In the genomic region with DNA sequence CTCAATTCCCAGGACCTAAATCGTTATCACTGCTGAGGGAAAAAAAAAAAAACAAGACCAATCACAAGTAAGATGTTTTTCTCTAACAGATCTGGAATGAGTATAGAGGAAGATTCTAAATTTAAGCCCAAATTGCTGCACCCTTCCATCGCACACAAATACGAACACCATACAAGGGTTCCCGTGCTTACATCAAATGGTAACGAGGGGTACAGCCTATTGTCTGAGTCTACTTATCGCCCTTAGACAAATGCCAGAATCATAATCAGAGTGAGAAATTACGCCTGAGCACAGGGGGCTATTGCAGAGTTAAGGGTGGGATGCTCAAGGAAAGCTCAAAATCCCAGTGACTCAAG, we compare ENCODE assay signal across 8 cellular contexts. TPM values are rescaled to one million over a fixed set of nuclear protein-coding genes. Genes with fewer than 3 reads are reported as not detected.
DNase-seq lines count a peak whose midpoint lies in the region; TF ChIP-seq lines count a peak whose summit lies in the region.

No MANE protein-coding gene starts in this region.

- POLR2A ChIA-PET in BJ (lab: Charles Lee) = no interaction called here

- peak overlapping the region; percentile 92 for H3K4me3 Mint-ChIP-seq in activated naive CD8-positive, alpha-beta T cell

- intact Hi-C loops in stomach (cut with DNase I; ENCODE audit: low total_unique reads) = no loop called here

- peaks cover 11% of the 10 kb centered on the region for H3K27me3 Mint-ChIP-seq in activated naive CD8-positive, alpha-beta T cell

- H3K9me3 ChIP-seq in iPS-18a (ENCODE audit: control insufficient read depth, low read depth, low read length) (no peaks in the 10 kb centered on the region), stomach (no peaks in the 10 kb centered on the region)

- DNase-seq in BJ (ENCODE audit: low read depth) (no peak), HFF-Myc (ENCODE audit: extremely low read depth, low read depth) (no peak), stomach (no peak), HT-29 (ENCODE audit: low spot score) (no peak), HuH-7 (ENCODE audit: low spot score) (no peak), SW480 (ENCODE audit: low spot score) (no peak)

- CTCF ChIA-PET in BJ (lab: Yijun Ruan, JAX) = interaction anchor here (1.2 kb wide), 1 partner anchor 19 kb away, joined by 3 read pairs; no protein-coding TSS in a partner anchor

- H3K36me3 ChIP-seq in BJ (ENCODE audit: control insufficient read depth, insufficient read depth, low read length) = no peaks in the 10 kb centered on the region
- H3K36me3 ChIP-seq in iPS-18a (ENCODE audit: control insufficient read depth, low read depth, low read length) = no peaks in the 10 kb centered on the region
- no peaks in the 10 kb centered on the region for H3K36me3 ChIP-seq in stomach

- 0 to 2% (median 0%) methylated on average over 6 to 7 of the region's 7 CpGs for WGBS in stomach, 5 donors

- H3K9me3 Mint-ChIP-seq in activated naive CD8-positive, alpha-beta T cell (ENCODE audit: low read depth) = no peaks in the 10 kb centered on the region

- no peak for TF ChIP-seq POLR2A in stomach (IDR thresholded peaks at IDR 0.05)

- H3K4me3 ChIP-seq in BJ (ENCODE audit: low read depth, low read length) = peak overlapping the region; percentile 87
- peak overlapping the region; percentile 65 for H3K4me3 ChIP-seq in HFF-Myc (replicated peaks; ENCODE audit: low read depth, low read length)
- H3K4me3 ChIP-seq in iPS-18a (ENCODE audit: low read length) = peak overlapping the region; percentile 89
- peak overlapping the region; percentile 79 to 90 (median 85) for H3K4me3 ChIP-seq in stomach

- H3K27ac ChIP-seq in iPS-18a (ENCODE audit: low read length) (peak overlapping the region; percentile 69), stomach (peak overlapping the region; percentile 87 to 97 (median 96))

- H3K4me1 ChIP-seq in iPS-18a (ENCODE audit: control insufficient read depth, low read depth, low read length) = peaks cover 7% of the 10 kb centered on the region
- H3K4me1 ChIP-seq in stomach = peaks cover 10 to 40% (median 29%) of the 10 kb centered on the region in 4 donors

- peaks cover 43% of the 10 kb centered on the region for H3K4me1 Mint-ChIP-seq in activated naive CD8-positive, alpha-beta T cell (ENCODE audit: low read depth)

- peaks cover 8% of the 10 kb centered on the region for H3K36me3 Mint-ChIP-seq in activated naive CD8-positive, alpha-beta T cell

- peak overlapping the region; percentile 94 for H3K27ac Mint-ChIP-seq in activated naive CD8-positive, alpha-beta T cell

- TF ChIP-seq CTCF in BJ (IDR thresholded peaks at IDR 0.05; ENCODE audit: insufficient read depth, low read depth, low read length) (no peak), HFF-Myc (IDR thresholded peaks at IDR 0.05; ENCODE audit: low read depth, low read length, missing control alignments) (no peak), stomach (IDR thresholded peaks at IDR 0.05) (no peak)

- no peak for TF ChIP-seq EP300 in stomach (IDR thresholded peaks at IDR 0.05)

- no peaks in the 10 kb centered on the region for H3K27me3 ChIP-seq in BJ (ENCODE audit: control insufficient read depth, insufficient read depth, low read length)
- H3K27me3 ChIP-seq in iPS-18a (ENCODE audit: control insufficient read depth, insufficient read depth, low read length) = peaks cover 8% of the 10 kb centered on the region
- H3K27me3 ChIP-seq in stomach = no peaks in the 10 kb centered on the region

- peak overlapping the region; percentile 88 for H3K9ac ChIP-seq in iPS-18a (ENCODE audit: low read length)

RNA-seq across cellular contexts. Expression of a gene that starts 0.6 kb away (rescaled TPM):
- 1.9 and 3.9 TPM in 2 replicates for polyA plus RNA-seq in BJ (2011; rRNA removed)
- 4.3 and 8.0 TPM in 2 replicates for polyA minus RNA-seq in BJ (2011; rRNA and poly(A)+ RNA removed)
- 10 to 100 TPM; 13.9 to 67.1 (median 23.7) TPM for total RNA-seq in stomach
- polyA plus RNA-seq in stomach = 10 to 100 TPM in 1 of 3 donors, 1 to 10 TPM in 2; 8.5 to 11.7 (median 8.9) TPM
- total RNA-seq in HT-29 (2014; rRNA removed; shearing (Covaris generic)) = 14.3 and 14.8 TPM in 2 replicates

RNA-seq across cellular contexts. Expression of a gene that starts 52.9 kb away (rescaled TPM):
- polyA plus RNA-seq in BJ (2011; rRNA removed) (not detected in 2 replicates), stomach (not detected)
- polyA minus RNA-seq in BJ (2011; rRNA and poly(A)+ RNA removed) = not detected in 2 replicates
- total RNA-seq in stomach = 1 to 10 TPM in 1 of 5 donors, under 1 TPM in 1, not detected in 3; 0.37 to 2.2 TPM
- not detected in 2 replicates for total RNA-seq in HT-29 (2014; rRNA removed; shearing (Covaris generic))
